Comparison of ENCODE assay signal across 11 cellular contexts in genomic region chr2:71561441-71562267, GRCh38.
"Had no signal": no experiment of that assay in that cellular context is flagged by ENCODE, and none has a peak within 500 bp of the region (broad histone marks: within the 10 kb centered on the region; RNA-seq: fewer than 3 reads in every experiment).

No MANE protein-coding gene starts in this region.

- H3K27me3 ChIP-seq: dorsolateral prefrontal cortex, esophagus muscularis mucosa had no signal

- H3K4me3 ChIP-seq: dorsolateral prefrontal cortex, esophagus muscularis mucosa, tibial nerve had no signal

- H3K36me3 ChIP-seq: tibial nerve had no signal

- H3K4me1 ChIP-seq: tibial nerve had no signal

- DNase-seq: activated CD4-positive, alpha-beta T cell treated with anti-CD3 and anti-CD28 coated beads, Interleukin-2, amount 50 U/mL, for 4 hours; activated CD4-positive, CD25-positive, alpha-beta regulatory T cell treated with anti-CD3 and anti-CD28 coated beads, Interleukin-2, amount 50 U/mL, for 72 hours; activated effector memory CD4-positive, alpha-beta T cell treated with anti-CD3 and anti-CD28 coated beads, Interleukin-2, amount 50 U/mL, for 16 hours; activated T-cell treated with anti-CD3 and anti-CD28 coated beads, Interleukin-2, amount 50 U/mL, for 1 hour; amygdala; immature natural killer cell; small intestine; SW 1271 had no signal

- H3K27ac ChIP-seq: dorsolateral prefrontal cortex, esophagus muscularis mucosa, tibial nerve had no signal

- H3K9me3 ChIP-seq: esophagus muscularis mucosa, tibial nerve had no signal
